1 cellular context compared by ENCODE assay signal in genomic region chr1:56837244-56837926, GRCh38.
TF ChIP-seq lines count a peak whose summit lies in the region.

No MANE protein-coding gene starts in this region.

TF ChIP-seq in GM23338, 12 proteins besides CTCF, POLR2A, EP300 and RAD21:
- TF ChIP-seq EZH2phosphoT487 (IDR thresholded peaks at IDR 0.05; ENCODE audit: unreplicated experiment) = no peak
- no peak for TF ChIP-seq POLR2AphosphoS5 (IDR thresholded peaks at IDR 0.05; ENCODE audit: low read depth)
- no peak for TF ChIP-seq ZNF331 (CRISPR knock-in tag; IDR thresholded peaks at IDR 0.05; ENCODE audit: low read depth)
- TF ChIP-seq ZNF114 (CRISPR knock-in tag; IDR thresholded peaks at IDR 0.05) = no peak
- TF ChIP-seq STAT1 (IDR thresholded peaks at IDR 0.05; ENCODE audit: unreplicated experiment) = no peak
- TF ChIP-seq ZNF462 (CRISPR knock-in tag; IDR thresholded peaks at IDR 0.05) = no peak
- TF ChIP-seq NANOG (IDR thresholded peaks at IDR 0.05; ENCODE audit: borderline replicate concordance) = no peak
- no peak for TF ChIP-seq REST (IDR thresholded peaks at IDR 0.05; ENCODE audit: unreplicated experiment)
- TF ChIP-seq CREB1 (CRISPR knock-in tag; IDR thresholded peaks at IDR 0.05; ENCODE audit: low read depth) = no peak
- no peak for TF ChIP-seq EZH2 (IDR thresholded peaks at IDR 0.05; ENCODE audit: low read depth, unreplicated experiment)
- no peak for TF ChIP-seq JUNB (IDR thresholded peaks at IDR 0.05; ENCODE audit: unreplicated experiment)
- TF ChIP-seq ETS1 (IDR thresholded peaks at IDR 0.05) = no peak
